Comparison of ENCODE assay signal across 10 cellular contexts in genomic region chr1:88773540-88774150, GRCh38.
DNase-seq lines count a peak whose midpoint lies in the region; ATAC-seq and TF ChIP-seq lines count a peak whose summit lies in the region.
"Had no signal": no experiment of that assay in that cellular context is flagged by ENCODE, and none has a peak within 500 bp of the region (broad histone marks: within the 10 kb centered on the region; RNA-seq: fewer than 3 reads in every experiment).

No MANE protein-coding gene starts in this region.

- H3K27me3 ChIP-seq in mammary epithelial cell (ENCODE audit: insufficient read depth, low read length) (no peaks in the 10 kb centered on the region), muscle layer of duodenum (ENCODE audit: low read depth, low read length) (no peaks in the 10 kb centered on the region), H7 (ENCODE audit: control insufficient read depth, insufficient read depth, low read length) (no peaks in the 10 kb centered on the region)
- H3K27me3 ChIP-seq: heart left ventricle had no signal

- CTCF ChIA-PET in mammary epithelial cell (lab: Charles Lee; ENCODE audit: low non-redundant PET) = interaction anchor here (0.6 kb wide), 1 partner anchor 36 kb away, joined by 3 read pairs; no protein-coding TSS in a partner anchor

- H3K4me1 ChIP-seq in mammary epithelial cell (ENCODE audit: insufficient read depth, low read length) = peaks cover 21% of the 10 kb centered on the region
- H3K4me1 ChIP-seq in muscle layer of duodenum (ENCODE audit: control insufficient read depth in 1 of 2, insufficient read depth in 2 of 2, low read length in 2 of 2) = no peaks in the 10 kb centered on the region
- H3K4me1 ChIP-seq: heart left ventricle had no signal

- no peak for ATAC-seq in GM19397 (IDR thresholded peaks at IDR 0.05; ENCODE audit: unreplicated experiment)
- ATAC-seq: heart left ventricle had no signal

- dilution Hi-C loops in mammary epithelial cell (cut with HindIII; ENCODE audit: low sequenced_read_pairs) = no loop called here

- in situ Hi-C loops in mammary epithelial cell (cut with MboI; ENCODE audit: low sequenced_read_pairs in 2 of 2) = no loop called here

- TSS peak; percentile 87 for BruUV-seq in mammary epithelial cell (replicated peaks; lab: Mats Ljungman, UMichigan)

- peak overlapping the region; percentile 99 for H3K27ac ChIP-seq in mammary epithelial cell (ENCODE audit: insufficient read depth, low read depth, low read length)
- H3K27ac ChIP-seq in muscle layer of duodenum (ENCODE audit: low read length) = peak overlapping the region; percentile 41
- H3K27ac ChIP-seq: heart left ventricle had no signal

- H2AFZ ChIP-seq in mammary epithelial cell (ENCODE audit: low read depth, low read length) = no peak overlapping the region

- TF ChIP-seq CTCF in mammary epithelial cell (conservative IDR thresholded peaks at IDR 0.05 in 1 of 2, IDR thresholded peaks at IDR 0.05 in 1 of 2; ENCODE audit: extremely low read depth in 1 of 2, insufficient read depth in 1 of 2, low read depth in 1 of 2, low read length in 2 of 2) = no peak

- DNase-seq in GM04504 (ENCODE audit: low read depth) (peak; percentile 14), NCI-H69 (lab: John Stamatoyannopoulos, UW) (peak; percentile 7), mammary epithelial cell (peak; percentile 88), H7 (no peak), DMS 273 treated with DMSO at 0.1 percent for 48 hours (lab: John Stamatoyannopoulos, UW) (no peak), NCI-H1694 treated with DMSO at 0.1 percent for 48 hours (lab: John Stamatoyannopoulos, UW) (no peak)
- DNase-seq: heart left ventricle, NCI-H2171 had no signal

- peak overlapping the region; percentile 88 for H3K9ac ChIP-seq in mammary epithelial cell (ENCODE audit: insufficient read depth, low read length)

- H3K4me3 ChIP-seq in mammary epithelial cell (replicated peaks in 1 of 3; ENCODE audit: insufficient read depth in 1 of 3, low read depth in 2 of 3, low read length in 3 of 3) (peak overlapping the region in 1 of 3 experiments; percentile 1), muscle layer of duodenum (ENCODE audit: low read depth in 1 of 2, low read length in 2 of 2) (no peak overlapping the region), H7 (ENCODE audit: insufficient read depth, low read depth, low read length) (no peak overlapping the region)
- H3K4me3 ChIP-seq: heart left ventricle had no signal

- H3K79me2 ChIP-seq in mammary epithelial cell (ENCODE audit: insufficient read depth, low read length) = peaks cover under 1% of the 10 kb centered on the region

- 39% methylated on average over 3 of the region's 3 CpGs for WGBS in mammary epithelial cell (ENCODE audit: low coverage, missing lambda C conversion rate)

- intact Hi-C loops in mammary epithelial cell (cut with micrococcal nuclease) = loop anchor here (1.0 kb wide), 1 partner anchor 89 kb away; the partner anchor contains the start of gene PKN2

- H3K4me2 ChIP-seq in mammary epithelial cell (ENCODE audit: insufficient read depth, low read depth, low read length) = peak overlapping the region; percentile 58

- no peaks in the 10 kb centered on the region for H4K20me1 ChIP-seq in mammary epithelial cell (ENCODE audit: insufficient read depth, low read length)

- H3K9me3 ChIP-seq in mammary epithelial cell (replicated peaks; ENCODE audit: insufficient read depth, low read length) = no peaks in the 10 kb centered on the region
- no peaks in the 10 kb centered on the region for H3K9me3 ChIP-seq in muscle layer of duodenum (ENCODE audit: control insufficient read depth in 1 of 2, low read length in 2 of 2)

- peaks cover 7% of the 10 kb centered on the region for H3K36me3 ChIP-seq in mammary epithelial cell (ENCODE audit: insufficient read depth, low read length)
- peaks cover 9 to 35% of the 10 kb centered on the region in 2 donors for H3K36me3 ChIP-seq in muscle layer of duodenum (ENCODE audit: control insufficient read depth in 1 of 2, insufficient read depth in 2 of 2, low read length in 2 of 2)
- peaks cover 1% of the 10 kb centered on the region for H3K36me3 ChIP-seq in H7 (replicated peaks; ENCODE audit: control insufficient read depth, insufficient read depth, low read length)

Comparison
In these comparisons a context has a peak if more than half of its experiments do, and no peak if none do; other contexts are left out.
1. DNase-seq: peak in GM04504 (single experiment), NCI-H69 (single experiment) and mammary epithelial cell (single experiment); none in H7 (single experiment), DMS 273 treated with DMSO at 0.1 percent for 48 hours (single experiment) and NCI-H1694 treated with DMSO at 0.1 percent for 48 hours (single experiment).